1 cellular context compared by ENCODE assay signal in the genomic region with DNA sequence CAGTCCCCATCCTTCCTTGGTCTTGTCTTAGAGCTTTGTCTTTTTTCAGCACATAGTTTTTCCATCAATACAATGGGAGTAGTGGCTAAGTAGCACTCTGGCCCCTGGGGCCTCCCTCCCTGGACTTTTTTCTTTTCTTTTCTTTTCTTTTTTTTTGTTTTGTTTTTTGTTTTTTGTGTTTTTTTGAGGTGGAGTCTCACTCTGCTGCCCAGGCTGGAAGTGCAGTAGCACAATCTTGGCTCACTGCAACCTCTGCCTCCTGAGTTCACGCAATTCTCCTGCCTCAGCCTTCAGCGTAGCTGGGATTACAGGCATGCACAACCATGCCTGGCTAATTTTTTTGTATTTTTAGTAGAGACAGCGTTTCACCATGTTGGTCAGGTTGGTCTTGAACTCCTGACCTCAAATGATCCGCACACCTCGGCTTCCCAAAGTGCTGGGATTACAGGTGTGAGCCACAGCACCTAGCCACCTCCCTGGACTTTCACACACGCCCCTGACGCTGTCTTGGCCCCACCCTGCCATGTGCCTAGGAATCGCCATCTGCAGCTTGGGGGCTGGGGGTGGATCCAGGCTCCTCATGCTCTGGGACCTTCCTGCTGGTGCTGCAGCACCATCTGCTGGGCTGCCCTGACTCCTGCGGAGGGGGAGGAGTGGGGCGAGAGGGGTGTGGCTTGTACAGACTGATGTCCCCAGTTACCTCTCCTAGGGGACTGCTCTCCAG.
TF ChIP-seq lines count a peak whose summit lies in the region.

No MANE protein-coding gene starts in this region.

TF ChIP-seq in K562, 482 proteins besides CTCF, POLR2A, EP300 and RAD21 (continued from another document):
- TF ChIP-seq CHD7 (IDR thresholded peaks at IDR 0.05; ENCODE audit: low read depth, low read length): no peak
- no peak for TF ChIP-seq ZNF134 (CRISPR knock-in tag; conservative IDR thresholded peaks at IDR 0.05)
- TF ChIP-seq RAD51 (IDR thresholded peaks at IDR 0.05; ENCODE audit: borderline replicate concordance, low read depth): no peak
TF ChIP-seq in K562: peak in this region for 116.
